In genomic region chr3:15083190-15083700, GRCh38 we compare ENCODE assay signal across 21 cellular contexts.
"Had no signal": no experiment of that assay in that cellular context is flagged by ENCODE, and none has a peak within 500 bp of the region (broad histone marks: within the 10 kb centered on the region; RNA-seq: fewer than 3 reads in every experiment).

No MANE protein-coding gene starts in this region.

- H3K4me3 ChIP-seq: ovary, prostate gland, tibial nerve had no signal

- H3K27ac Mint-ChIP-seq: activated naive CD4-positive, alpha-beta T cell treated with anti-CD3 and anti-CD28 coated beads for 36 hours; activated naive CD8-positive, alpha-beta T cell treated with anti-CD3 and anti-CD28 coated beads, Interleukin-2, amount 10 ng/mL, durations not matched to agents 7 days and 5 days; memory B cell; stimulated activated naive CD8-positive, alpha-beta T cell treated with anti-CD3 and anti-CD28 coated beads, Interleukin-15, Interleukin-2, amounts not matched to agents 100 ng/mL and 50 ng/mL, for 24 hours; T-helper 2 cell treated with Interferon-gamma antibody and Interleukin-4, amounts not matched to agents 5 μg/mL and 100 μg/mL, for 36 hours had no signal

- H3K36me3 ChIP-seq: ovary had no signal

- H3K4me1 Mint-ChIP-seq: memory B cell had no signal

- H3K27me3 ChIP-seq: neutrophil, ovary, tibial nerve had no signal

- H3K27ac ChIP-seq: neutrophil, ovary, prostate gland, tibial nerve, WERI-Rb-1 had no signal

- H3K9me3 ChIP-seq: ovary, prostate gland, tibial nerve had no signal

- H3K4me1 ChIP-seq: prostate gland, tibial nerve had no signal

- DNase-seq: activated CD4-positive, alpha-beta T cell treated with anti-CD3 and anti-CD28 coated beads, Interleukin-2, amount 50 U/mL, for 1 hour; activated CD4-positive, CD25-positive, alpha-beta regulatory T cell treated with anti-CD3 and anti-CD28 coated beads, Interleukin-2, amount 50 U/mL, for 72 hours; activated CD8-positive, alpha-beta T cell treated with anti-CD3 and anti-CD28 coated beads, Interleukin-2, amount 10 ng/mL, durations not matched to agents 7 days and 5 days; activated effector memory CD4-positive, alpha-beta T cell treated with Interleukin-2 at 50 U/mL for 16 hours; activated naive CD4-positive, alpha-beta T cell treated with anti-CD3 and anti-CD28 coated beads for 36 hours; activated naive CD8-positive, alpha-beta T cell treated with anti-CD3 and anti-CD28 coated beads, Interleukin-2, amount 10 ng/mL, durations not matched to agents 7 days and 5 days; activated T-cell treated with anti-CD3 and anti-CD28 coated beads, Interleukin-2, amount 50 U/mL, for 24 hours; cortex of kidney; foreskin melanocyte; kidney; ovary; stimulated activated CD4-positive, alpha-beta T cell treated with anti-CD3 and anti-CD28 coated beads, Interleukin-4, amount 100 ng/mL, for 24 hours; substantia nigra; WERI-Rb-1 had no signal

- H3K4me3 Mint-ChIP-seq: activated CD8-positive, alpha-beta T cell treated with anti-CD3 and anti-CD28 coated beads, Interleukin-2, amount 10 ng/mL, durations not matched to agents 7 days and 5 days; activated naive CD4-positive, alpha-beta T cell treated with anti-CD3 and anti-CD28 coated beads for 36 hours; activated naive CD8-positive, alpha-beta T cell treated with anti-CD3 and anti-CD28 coated beads, Interleukin-2, amount 10 ng/mL, durations not matched to agents 7 days and 5 days; activated T-cell treated with anti-CD3 and anti-CD28 coated beads, Interleukin-2, amount 50 U/mL, for 24 hours; memory B cell; natural killer cell treated with Interleukin-12 subunit alpha and Interleukin-12 subunit beta and Interleukin-15 and Interleukin-18, amount 100 ng/mL, for 72 hours; stimulated activated naive CD8-positive, alpha-beta T cell treated with anti-CD3 and anti-CD28 coated beads, Interleukin-15, Interleukin-2, amounts not matched to agents 100 ng/mL and 50 ng/mL, for 24 hours; T-helper 2 cell treated with Interferon-gamma antibody and Interleukin-4, amounts not matched to agents 5 μg/mL and 100 μg/mL, for 36 hours had no signal

- H3K9me3 Mint-ChIP-seq: activated naive CD4-positive, alpha-beta T cell treated with anti-CD3 and anti-CD28 coated beads for 36 hours; activated naive CD8-positive, alpha-beta T cell treated with anti-CD3 and anti-CD28 coated beads, Interleukin-2, amount 10 ng/mL, durations not matched to agents 7 days and 5 days; activated T-cell treated with anti-CD3 and anti-CD28 coated beads, Interleukin-2, amount 50 U/mL, for 24 hours; memory B cell; natural killer cell treated with Interleukin-12 subunit alpha and Interleukin-12 subunit beta and Interleukin-15 and Interleukin-18, amount 100 ng/mL, for 72 hours; stimulated activated naive CD8-positive, alpha-beta T cell treated with anti-CD3 and anti-CD28 coated beads, Interleukin-15, Interleukin-2, amounts not matched to agents 100 ng/mL and 50 ng/mL, for 24 hours; T-helper 2 cell treated with Interferon-gamma antibody and Interleukin-4, amounts not matched to agents 5 μg/mL and 100 μg/mL, for 36 hours had no signal

- H3K27me3 Mint-ChIP-seq: activated naive CD8-positive, alpha-beta T cell treated with anti-CD3 and anti-CD28 coated beads, Interleukin-2, amount 10 ng/mL, durations not matched to agents 7 days and 5 days; activated T-cell treated with anti-CD3 and anti-CD28 coated beads, Interleukin-2, amount 50 U/mL, for 24 hours; memory B cell; natural killer cell treated with Interleukin-12 subunit alpha and Interleukin-12 subunit beta and Interleukin-15 and Interleukin-18, amount 100 ng/mL, for 72 hours; stimulated activated naive CD8-positive, alpha-beta T cell treated with anti-CD3 and anti-CD28 coated beads, Interleukin-15, Interleukin-2, amounts not matched to agents 100 ng/mL and 50 ng/mL, for 24 hours had no signal
